1 cellular context compared by ENCODE assay signal in the genomic region with DNA sequence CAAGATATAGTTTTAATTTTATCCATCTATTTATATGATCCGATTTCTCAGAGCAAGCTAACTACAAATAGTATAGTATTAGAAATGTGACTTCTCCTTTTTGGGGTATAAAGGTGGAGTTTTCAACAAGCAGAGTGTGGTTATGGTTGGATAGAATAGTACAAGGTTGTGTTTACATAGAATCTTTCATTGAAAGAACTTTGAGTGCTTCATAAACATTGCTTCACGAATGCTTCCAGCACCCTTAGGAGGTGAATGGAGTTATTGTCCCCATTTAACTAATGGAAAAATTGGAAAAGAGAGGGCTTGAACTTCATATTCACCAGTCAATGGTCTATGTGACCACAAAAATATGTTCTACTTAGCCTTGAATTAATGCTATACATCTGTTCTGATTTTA.
A peak's percentile ranks its signal among the peaks of the same experiment; 100 is the strongest.
TF ChIP-seq lines count a peak whose summit lies in the region.

No MANE protein-coding gene starts in this region.

TF ChIP-seq in HepG2, 621 proteins besides CTCF, POLR2A, EP300 and RAD21 (continued from another document and continues in another):
- TF ChIP-seq, protein P1, sequence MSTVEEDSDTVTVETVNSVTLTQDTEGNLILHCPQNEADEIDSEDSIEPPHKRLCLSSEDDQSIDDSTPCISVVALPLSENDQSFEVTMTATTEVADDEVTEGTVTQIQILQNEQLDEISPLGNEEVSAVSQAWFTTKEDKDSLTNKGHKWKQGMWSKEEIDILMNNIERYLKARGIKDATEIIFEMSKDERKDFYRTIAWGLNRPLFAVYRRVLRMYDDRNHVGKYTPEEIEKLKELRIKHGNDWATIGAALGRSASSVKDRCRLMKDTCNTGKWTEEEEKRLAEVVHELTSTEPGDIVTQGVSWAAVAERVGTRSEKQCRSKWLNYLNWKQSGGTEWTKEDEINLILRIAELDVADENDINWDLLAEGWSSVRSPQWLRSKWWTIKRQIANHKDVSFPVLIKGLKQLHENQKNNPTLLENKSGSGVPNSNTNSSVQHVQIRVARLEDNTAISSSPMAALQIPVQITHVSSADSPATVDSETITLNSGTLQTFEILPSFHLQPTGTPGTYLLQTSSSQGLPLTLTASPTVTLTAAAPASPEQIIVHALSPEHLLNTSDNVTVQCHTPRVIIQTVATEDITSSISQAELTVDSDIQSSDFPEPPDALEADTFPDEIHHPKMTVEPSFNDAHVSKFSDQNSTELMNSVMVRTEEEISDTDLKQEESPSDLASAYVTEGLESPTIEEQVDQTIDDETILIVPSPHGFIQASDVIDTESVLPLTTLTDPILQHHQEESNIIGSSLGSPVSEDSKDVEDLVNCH (CRISPR knock-in tag; IDR thresholded peaks at IDR 0.05), result no peak
- TF ChIP-seq, protein P2, sequence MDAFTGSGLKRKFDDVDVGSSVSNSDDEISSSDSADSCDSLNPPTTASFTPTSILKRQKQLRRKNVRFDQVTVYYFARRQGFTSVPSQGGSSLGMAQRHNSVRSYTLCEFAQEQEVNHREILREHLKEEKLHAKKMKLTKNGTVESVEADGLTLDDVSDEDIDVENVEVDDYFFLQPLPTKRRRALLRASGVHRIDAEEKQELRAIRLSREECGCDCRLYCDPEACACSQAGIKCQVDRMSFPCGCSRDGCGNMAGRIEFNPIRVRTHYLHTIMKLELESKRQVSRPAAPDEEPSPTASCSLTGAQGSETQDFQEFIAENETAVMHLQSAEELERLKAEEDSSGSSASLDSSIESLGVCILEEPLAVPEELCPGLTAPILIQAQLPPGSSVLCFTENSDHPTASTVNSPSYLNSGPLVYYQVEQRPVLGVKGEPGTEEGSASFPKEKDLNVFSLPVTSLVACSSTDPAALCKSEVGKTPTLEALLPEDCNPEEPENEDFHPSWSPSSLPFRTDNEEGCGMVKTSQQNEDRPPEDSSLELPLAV (CRISPR knock-in tag; conservative IDR thresholded peaks at IDR 0.05; ENCODE audit: low read depth), result no peak
- peak; percentile 48; the same call in 1 of the 2 replicates for TF ChIP-seq CBFB (CRISPR knock-in tag; IDR thresholded peaks at IDR 0.05)
- peak; percentile 54; the same call in 1 of the 2 replicates for TF ChIP-seq FOXO1 (CRISPR knock-in tag; IDR thresholded peaks at IDR 0.05)
- TF ChIP-seq NFIC (IDR thresholded peaks at IDR 0.05; ENCODE audit: low read length), result peak; percentile 88
- TF ChIP-seq, protein P3, sequence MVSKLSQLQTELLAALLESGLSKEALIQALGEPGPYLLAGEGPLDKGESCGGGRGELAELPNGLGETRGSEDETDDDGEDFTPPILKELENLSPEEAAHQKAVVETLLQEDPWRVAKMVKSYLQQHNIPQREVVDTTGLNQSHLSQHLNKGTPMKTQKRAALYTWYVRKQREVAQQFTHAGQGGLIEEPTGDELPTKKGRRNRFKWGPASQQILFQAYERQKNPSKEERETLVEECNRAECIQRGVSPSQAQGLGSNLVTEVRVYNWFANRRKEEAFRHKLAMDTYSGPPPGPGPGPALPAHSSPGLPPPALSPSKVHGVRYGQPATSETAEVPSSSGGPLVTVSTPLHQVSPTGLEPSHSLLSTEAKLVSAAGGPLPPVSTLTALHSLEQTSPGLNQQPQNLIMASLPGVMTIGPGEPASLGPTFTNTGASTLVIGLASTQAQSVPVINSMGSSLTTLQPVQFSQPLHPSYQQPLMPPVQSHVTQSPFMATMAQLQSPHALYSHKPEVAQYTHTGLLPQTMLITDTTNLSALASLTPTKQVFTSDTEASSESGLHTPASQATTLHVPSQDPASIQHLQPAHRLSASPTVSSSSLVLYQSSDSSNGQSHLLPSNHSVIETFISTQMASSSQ (IDR thresholded peaks at IDR 0.05; ENCODE audit: low read depth), result peak; percentile 37; the same call in 1 of the 2 replicates
- TF ChIP-seq, protein P3 (CRISPR knock-in tag; IDR thresholded peaks at IDR 0.05; ENCODE audit: borderline replicate concordance), result peak; percentile 53; the same call in 1 of the 2 replicates
- TF ChIP-seq, protein P4, sequence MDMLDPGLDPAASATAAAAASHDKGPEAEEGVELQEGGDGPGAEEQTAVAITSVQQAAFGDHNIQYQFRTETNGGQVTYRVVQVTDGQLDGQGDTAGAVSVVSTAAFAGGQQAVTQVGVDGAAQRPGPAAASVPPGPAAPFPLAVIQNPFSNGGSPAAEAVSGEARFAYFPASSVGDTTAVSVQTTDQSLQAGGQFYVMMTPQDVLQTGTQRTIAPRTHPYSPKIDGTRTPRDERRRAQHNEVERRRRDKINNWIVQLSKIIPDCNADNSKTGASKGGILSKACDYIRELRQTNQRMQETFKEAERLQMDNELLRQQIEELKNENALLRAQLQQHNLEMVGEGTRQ (IDR thresholded peaks at IDR 0.05; ENCODE audit: low read depth, low read length), result no peak
- TF ChIP-seq, protein P4 (CRISPR knock-in tag; IDR thresholded peaks at IDR 0.05; ENCODE audit: borderline replicate concordance), result no peak
- TF ChIP-seq STAG1 (CRISPR knock-in tag; IDR thresholded peaks at IDR 0.05), result no peak; the same call in 1 of the 2 replicates
- TF ChIP-seq ZSCAN12 (CRISPR knock-in tag; IDR thresholded peaks at IDR 0.05), result 0 out of 2 replicates have a peak, but pooled peaks have one; percentile 56
- TF ChIP-seq KAT2B (IDR thresholded peaks at IDR 0.05; ENCODE audit: borderline replicate concordance, low read depth, low read length), result no peak
- TF ChIP-seq MIER3 (CRISPR knock-in tag; IDR thresholded peaks at IDR 0.05; ENCODE audit: borderline replicate concordance), result peak; percentile 78; the same call in 1 of the 2 replicates
- TF ChIP-seq RXRB (CRISPR knock-in tag; IDR thresholded peaks at IDR 0.05; ENCODE audit: borderline replicate concordance), result peak; percentile 58; the same call in 1 of the 2 replicates
- TF ChIP-seq CREB1 (IDR thresholded peaks at IDR 0.05), result no peak
- TF ChIP-seq CREB1 (CRISPR knock-in tag; IDR thresholded peaks at IDR 0.05), result peak; percentile 55; the same call in 1 of the 2 replicates
- TF ChIP-seq KAT7 (CRISPR knock-in tag; IDR thresholded peaks at IDR 0.05; ENCODE audit: borderline replicate concordance), result no peak
- peak; percentile 41; the same call in 1 of the 2 replicates for TF ChIP-seq ELF3 (CRISPR knock-in tag; IDR thresholded peaks at IDR 0.05)
- 0 out of 4 replicates have a peak, but pooled peaks of 1 of the 2 experiments have one; percentile 21 for TF ChIP-seq KLF16 (CRISPR knock-in tag; IDR thresholded peaks at IDR 0.05)
- TF ChIP-seq TCF7 (IDR thresholded peaks at IDR 0.05; ENCODE audit: low read depth), result peak; percentile 33; the same call in 1 of the 2 replicates
- TF ChIP-seq ZNF678 (CRISPR knock-in tag; IDR thresholded peaks at IDR 0.05), result no peak
- 0 out of 2 replicates have a peak, but pooled peaks have one; percentile 31 for TF ChIP-seq MBD4 (IDR thresholded peaks at IDR 0.05; ENCODE audit: borderline replicate concordance, low read length)
- TF ChIP-seq CREM (IDR thresholded peaks at IDR 0.05), result peak; percentile 64; the same call in 1 of the 2 replicates
- no peak for TF ChIP-seq CREM (CRISPR knock-in tag; IDR thresholded peaks at IDR 0.05)
- TF ChIP-seq, protein P5, sequence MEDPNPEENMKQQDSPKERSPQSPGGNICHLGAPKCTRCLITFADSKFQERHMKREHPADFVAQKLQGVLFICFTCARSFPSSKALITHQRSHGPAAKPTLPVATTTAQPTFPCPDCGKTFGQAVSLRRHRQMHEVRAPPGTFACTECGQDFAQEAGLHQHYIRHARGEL (CRISPR knock-in tag; IDR thresholded peaks at IDR 0.05), result no peak
- TF ChIP-seq CHD4 (IDR thresholded peaks at IDR 0.05; ENCODE audit: borderline replicate concordance, low read length), result 0 out of 2 replicates have a peak, but pooled peaks have one; percentile 24
- TF ChIP-seq ZSCAN25 (CRISPR knock-in tag; IDR thresholded peaks at IDR 0.05), result no peak
- TF ChIP-seq, protein P6, sequence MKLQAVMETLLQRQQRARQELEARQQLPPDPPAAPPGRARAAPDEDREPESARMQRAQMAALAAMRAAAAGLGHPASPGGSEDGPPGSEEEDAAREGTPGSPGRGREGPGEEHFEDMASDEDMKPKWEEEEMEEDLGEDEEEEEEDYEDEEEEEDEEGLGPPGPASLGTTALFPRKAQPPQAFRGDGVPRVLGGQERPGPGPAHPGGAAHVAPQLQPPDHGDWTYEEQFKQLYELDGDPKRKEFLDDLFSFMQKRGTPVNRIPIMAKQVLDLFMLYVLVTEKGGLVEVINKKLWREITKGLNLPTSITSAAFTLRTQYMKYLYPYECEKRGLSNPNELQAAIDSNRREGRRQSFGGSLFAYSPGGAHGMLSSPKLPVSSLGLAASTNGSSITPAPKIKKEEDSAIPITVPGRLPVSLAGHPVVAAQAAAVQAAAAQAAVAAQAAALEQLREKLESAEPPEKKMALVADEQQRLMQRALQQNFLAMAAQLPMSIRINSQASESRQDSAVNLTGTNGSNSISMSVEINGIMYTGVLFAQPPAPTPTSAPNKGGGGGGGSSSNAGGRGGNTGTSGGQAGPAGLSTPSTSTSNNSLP (IDR thresholded peaks at IDR 0.05; ENCODE audit: low read depth, low read length), result peak; percentile 71
- TF ChIP-seq ZNF160 (CRISPR knock-in tag; IDR thresholded peaks at IDR 0.05), result no peak
- TF ChIP-seq, protein P7, sequence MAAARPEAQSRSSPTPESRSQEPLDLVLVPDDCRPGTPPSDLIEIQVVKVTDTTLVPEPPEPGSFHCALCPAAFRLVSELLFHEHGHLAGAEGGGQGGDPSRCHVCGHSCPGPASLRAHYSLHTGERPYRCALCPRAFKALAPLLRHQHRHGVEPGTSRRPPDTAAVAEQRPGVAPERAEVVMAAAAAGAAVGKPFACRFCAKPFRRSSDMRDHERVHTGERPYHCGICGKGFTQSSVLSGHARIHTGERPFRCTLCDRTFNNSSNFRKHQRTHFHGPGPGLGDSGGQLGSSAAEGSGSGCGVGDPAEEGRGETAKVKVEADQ (CRISPR knock-in tag; IDR thresholded peaks at IDR 0.05; ENCODE audit: borderline replicate concordance), result no peak
- TF ChIP-seq, protein P8, sequence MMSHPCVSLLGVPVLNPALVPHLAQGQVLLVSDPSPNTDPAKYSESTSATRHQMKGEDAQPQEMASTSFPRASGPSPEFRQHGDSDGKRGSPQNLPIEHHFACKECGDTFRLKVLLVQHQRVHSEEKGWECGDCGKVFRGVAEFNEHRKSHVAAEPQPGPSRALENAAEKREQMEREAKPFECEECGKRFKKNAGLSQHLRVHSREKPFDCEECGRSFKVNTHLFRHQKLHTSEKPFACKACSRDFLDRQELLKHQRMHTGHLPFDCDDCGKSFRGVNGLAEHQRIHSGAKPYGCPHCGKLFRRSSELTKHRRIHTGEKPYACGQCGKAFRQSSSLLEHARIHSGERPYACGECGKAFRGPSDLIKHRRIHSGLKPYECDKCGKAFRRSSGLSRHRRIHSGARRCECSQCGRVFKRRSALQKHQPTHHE (CRISPR knock-in tag; IDR thresholded peaks at IDR 0.05; ENCODE audit: borderline replicate concordance), result no peak
- no peak for TF ChIP-seq NR2C2 (CRISPR knock-in tag; IDR thresholded peaks at IDR 0.05; ENCODE audit: borderline replicate concordance)
- no peak for TF ChIP-seq ZNF335 (CRISPR knock-in tag; IDR thresholded peaks at IDR 0.05)
- TF ChIP-seq RARA (CRISPR knock-in tag; IDR thresholded peaks at IDR 0.05), result peak; percentile 90
- TF ChIP-seq FOXP1 (IDR thresholded peaks at IDR 0.05), result no peak
- TF ChIP-seq FOXP1 (CRISPR knock-in tag; IDR thresholded peaks at IDR 0.05), result peak; percentile 64; the same call in 1 of the 2 replicates
- TF ChIP-seq ADNP (CRISPR knock-in tag; IDR thresholded peaks at IDR 0.05), result no peak
- TF ChIP-seq, protein P9, sequence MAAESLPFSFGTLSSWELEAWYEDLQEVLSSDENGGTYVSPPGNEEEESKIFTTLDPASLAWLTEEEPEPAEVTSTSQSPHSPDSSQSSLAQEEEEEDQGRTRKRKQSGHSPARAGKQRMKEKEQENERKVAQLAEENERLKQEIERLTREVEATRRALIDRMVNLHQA (CRISPR knock-in tag; IDR thresholded peaks at IDR 0.05), result no peak
- no peak for TF ChIP-seq ZNF326 (CRISPR knock-in tag; IDR thresholded peaks at IDR 0.05; ENCODE audit: borderline replicate concordance)
- TF ChIP-seq ZNF367 (CRISPR knock-in tag; IDR thresholded peaks at IDR 0.05; ENCODE audit: borderline replicate concordance), result no peak
- TF ChIP-seq, protein P10, sequence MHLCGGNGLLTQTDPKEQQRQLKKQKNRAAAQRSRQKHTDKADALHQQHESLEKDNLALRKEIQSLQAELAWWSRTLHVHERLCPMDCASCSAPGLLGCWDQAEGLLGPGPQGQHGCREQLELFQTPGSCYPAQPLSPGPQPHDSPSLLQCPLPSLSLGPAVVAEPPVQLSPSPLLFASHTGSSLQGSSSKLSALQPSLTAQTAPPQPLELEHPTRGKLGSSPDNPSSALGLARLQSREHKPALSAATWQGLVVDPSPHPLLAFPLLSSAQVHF (CRISPR knock-in tag; IDR thresholded peaks at IDR 0.05), result no peak
- 0 out of 2 replicates have a peak, but pooled peaks have one; percentile 49 for TF ChIP-seq HNRNPUL1 (IDR thresholded peaks at IDR 0.05; ENCODE audit: low read depth, low read length)
- no peak for TF ChIP-seq ZNF782 (CRISPR knock-in tag; IDR thresholded peaks at IDR 0.05; ENCODE audit: borderline replicate concordance)
- TF ChIP-seq, protein P11, sequence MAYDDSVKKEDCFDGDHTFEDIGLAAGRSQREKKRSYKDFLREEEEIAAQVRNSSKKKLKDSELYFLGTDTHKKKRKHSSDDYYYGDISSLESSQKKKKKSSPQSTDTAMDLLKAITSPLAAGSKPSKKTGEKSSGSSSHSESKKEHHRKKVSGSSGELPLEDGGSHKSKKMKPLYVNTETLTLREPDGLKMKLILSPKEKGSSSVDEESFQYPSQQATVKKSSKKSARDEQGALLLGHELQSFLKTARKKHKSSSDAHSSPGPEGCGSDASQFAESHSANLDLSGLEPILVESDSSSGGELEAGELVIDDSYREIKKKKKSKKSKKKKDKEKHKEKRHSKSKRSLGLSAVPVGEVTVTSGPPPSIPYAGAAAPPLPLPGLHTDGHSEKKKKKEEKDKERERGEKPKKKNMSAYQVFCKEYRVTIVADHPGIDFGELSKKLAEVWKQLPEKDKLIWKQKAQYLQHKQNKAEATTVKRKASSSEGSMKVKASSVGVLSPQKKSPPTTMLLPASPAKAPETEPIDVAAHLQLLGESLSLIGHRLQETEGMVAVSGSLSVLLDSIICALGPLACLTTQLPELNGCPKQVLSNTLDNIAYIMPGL (CRISPR knock-in tag; IDR thresholded peaks at IDR 0.05; ENCODE audit: borderline replicate concordance in 1 of 2, low read depth in 1 of 2), result no peak
- TF ChIP-seq CEBPG (CRISPR knock-in tag; IDR thresholded peaks at IDR 0.05), result peak; percentile 92
- TF ChIP-seq ZKSCAN8 (CRISPR knock-in tag; IDR thresholded peaks at IDR 0.05; ENCODE audit: borderline replicate concordance), result peak; percentile 62; the same call in 1 of the 2 replicates
